ENCODE assay signal across 9 cellular contexts in genomic region chr6:28354688-28355554, GRCh38. TPM values are rescaled to one million over a fixed set of nuclear protein-coding genes. Genes with fewer than 3 reads are reported as not detected.
DNase-seq lines count a peak whose midpoint lies in the region; ATAC-seq, FAIRE-seq and TF ChIP-seq lines count a peak whose summit lies in the region.
"Had no signal": no experiment of that assay in that cellular context is flagged by ENCODE, and none has a peak within 500 bp of the region (broad histone marks: within the 10 kb centered on the region; RNA-seq: fewer than 3 reads in every experiment).

No MANE protein-coding gene starts in this region.

- CTCF ChIA-PET in activated CD4-positive, alpha-beta memory T cell treated with anti-CD3 and anti-CD28 coated beads, Interleukin-2, amount 10 ng/mL, durations not matched to agents 7 days and 5 days (lab: Charles Lee): interaction anchor here (0.8 to 2.6 kb wide), 23 partner anchors 8 to 460 kb away, joined by 3 to 30 read pairs (median 4); partner anchors contain the start of genes PGBD1, ZKSCAN8, ZSCAN26 and ZSCAN31
- CTCF ChIA-PET in activated CD4-positive, alpha-beta memory T cell treated with anti-CD3 and anti-CD28 coated beads for 36 hours (lab: Charles Lee): interaction anchor here (0.8 to 2.7 kb wide), 23 partner anchors 10 to 464 kb away, joined by 3 to 29 read pairs (median 7); partner anchors contain the start of genes PGBD1, ZKSCAN4, ZKSCAN8 and ZSCAN16

- H3K4me1 Mint-ChIP-seq in activated CD4-positive, alpha-beta memory T cell treated with anti-CD3 and anti-CD28 coated beads, Interleukin-2, amount 10 ng/mL, durations not matched to agents 7 days and 5 days: peaks cover 35% of the 10 kb centered on the region
- peaks cover 28% of the 10 kb centered on the region for H3K4me1 Mint-ChIP-seq in activated CD4-positive, alpha-beta memory T cell treated with anti-CD3 and anti-CD28 coated beads for 36 hours (ENCODE audit: low read depth)
- H3K4me1 Mint-ChIP-seq in activated naive CD8-positive, alpha-beta T cell treated with anti-CD3 and anti-CD28 coated beads, Interleukin-2, amount 10 ng/mL, durations not matched to agents 7 days and 5 days: peaks cover 37% of the 10 kb centered on the region

- peaks cover 19% of the 10 kb centered on the region for H3K36me3 Mint-ChIP-seq in activated CD4-positive, alpha-beta memory T cell treated with anti-CD3 and anti-CD28 coated beads, Interleukin-2, amount 10 ng/mL, durations not matched to agents 7 days and 5 days (ENCODE audit: low read depth)
- H3K36me3 Mint-ChIP-seq in activated CD4-positive, alpha-beta memory T cell treated with anti-CD3 and anti-CD28 coated beads for 36 hours: no peaks in the 10 kb centered on the region
- peaks cover 18% of the 10 kb centered on the region for H3K36me3 Mint-ChIP-seq in activated naive CD8-positive, alpha-beta T cell treated with anti-CD3 and anti-CD28 coated beads, Interleukin-2, amount 10 ng/mL, durations not matched to agents 7 days and 5 days

- no peaks in the 10 kb centered on the region for H3K27me3 ChIP-seq in right lobe of liver

- no peak for TF ChIP-seq POLR2A in right lobe of liver (IDR thresholded peaks at IDR 0.05)
- no peak for TF ChIP-seq POLR2A in H54 (IDR thresholded peaks at IDR 0.05; ENCODE audit: low read depth, low read length)

- no peak overlapping the region for H3K27ac Mint-ChIP-seq in activated CD4-positive, alpha-beta memory T cell treated with anti-CD3 and anti-CD28 coated beads, Interleukin-2, amount 10 ng/mL, durations not matched to agents 7 days and 5 days
- no peak overlapping the region for H3K27ac Mint-ChIP-seq in activated CD4-positive, alpha-beta memory T cell treated with anti-CD3 and anti-CD28 coated beads for 36 hours
- no peak overlapping the region for H3K27ac Mint-ChIP-seq in activated naive CD8-positive, alpha-beta T cell treated with anti-CD3 and anti-CD28 coated beads, Interleukin-2, amount 10 ng/mL, durations not matched to agents 7 days and 5 days

- H3K4me1 ChIP-seq in right lobe of liver: peaks cover 0 to 29% (median 5%) of the 10 kb centered on the region in 4 donors

- intact Hi-C loops in activated CD4-positive, alpha-beta memory T cell treated with anti-CD3 and anti-CD28 coated beads for 36 hours (cut with micrococcal nuclease): loop anchor here (5.0 to 10.0 kb wide), 3 partner anchors 143 to 540 kb away; a partner anchor contains a TSS
- intact Hi-C loops in right lobe of liver (cut with DNase I): loop anchor here in 1 of 2 donors (10.0 kb wide), 1 partner anchor 230 kb away; the partner anchor contains the start of gene ZSCAN16

- FAIRE-seq in H54 (lab: Jason Lieb, UNC): no peak

- H3K27ac ChIP-seq in right lobe of liver: peak overlapping the region; percentile 75 to 96 (median 83)
- H3K27ac ChIP-seq in temporal lobe (ENCODE audit: low read depth, low read length): peak overlapping the region; percentile 73

- H3K36me3 ChIP-seq in right lobe of liver: no peaks in the 10 kb centered on the region

- WGBS in right lobe of liver (ENCODE audit: insufficient coverage, low coverage, low lambda C conversion rate, missing lambda C conversion rate): 86% methylated on average over 3 of the region's 10 CpGs

- peak overlapping the region; percentile 46 to 70 (median 65) for H3K4me3 ChIP-seq in right lobe of liver

- no peaks in the 10 kb centered on the region for H3K9me3 ChIP-seq in right lobe of liver
- H3K9me3 ChIP-seq: mucosa of descending colon had no signal

- no peaks in the 10 kb centered on the region for H3K9me3 Mint-ChIP-seq in activated CD4-positive, alpha-beta memory T cell treated with anti-CD3 and anti-CD28 coated beads, Interleukin-2, amount 10 ng/mL, durations not matched to agents 7 days and 5 days
- no peaks in the 10 kb centered on the region for H3K9me3 Mint-ChIP-seq in activated CD4-positive, alpha-beta memory T cell treated with anti-CD3 and anti-CD28 coated beads for 36 hours
- H3K9me3 Mint-ChIP-seq in activated naive CD8-positive, alpha-beta T cell treated with anti-CD3 and anti-CD28 coated beads, Interleukin-2, amount 10 ng/mL, durations not matched to agents 7 days and 5 days: no peaks in the 10 kb centered on the region

- no peak for TF ChIP-seq CTCF in right lobe of liver (IDR thresholded peaks at IDR 0.05)

- POLR2A ChIA-PET in activated CD4-positive, alpha-beta memory T cell treated with anti-CD3 and anti-CD28 coated beads, Interleukin-2, amount 10 ng/mL, durations not matched to agents 7 days and 5 days (lab: Charles Lee): interaction anchor here (0.7 to 3.5 kb wide), 7 partner anchors 19 to 462 kb away, joined by 3 to 16 read pairs (median 6); partner anchors contain the start of genes ZKSCAN8, ZSCAN26 and ZSCAN31
- POLR2A ChIA-PET in activated CD4-positive, alpha-beta memory T cell treated with anti-CD3 and anti-CD28 coated beads for 36 hours (lab: Charles Lee): no interaction called here
- POLR2A ChIA-PET in activated naive CD8-positive, alpha-beta T cell treated with anti-CD3 and anti-CD28 coated beads, Interleukin-2, amount 10 ng/mL, durations not matched to agents 7 days and 5 days (lab: Charles Lee): interaction anchor here (0.6 to 2.4 kb wide), 7 partner anchors 17 to 546 kb away, joined by 3 to 11 read pairs (median 4); a partner anchor contains a TSS

- no peak for DNase-seq in activated CD4-positive, alpha-beta memory T cell treated with anti-CD3 and anti-CD28 coated beads, Interleukin-2, amount 10 ng/mL, durations not matched to agents 7 days and 5 days
- DNase-seq in activated CD4-positive, alpha-beta memory T cell treated with anti-CD3 and anti-CD28 coated beads for 36 hours: no peak
- DNase-seq in activated naive CD8-positive, alpha-beta T cell treated with anti-CD3 and anti-CD28 coated beads, Interleukin-2, amount 10 ng/mL, durations not matched to agents 7 days and 5 days: no peak
- DNase-seq in right lobe of liver (peak in 2 of 3 donors; percentile 22 to 47), H54 (ENCODE audit: insufficient read length, low spot score) (no peak)
- no peak for DNase-seq in stimulated activated CD4-positive, alpha-beta T cell treated with anti-CD3 and anti-CD28 coated beads, Interleukin-12 subunit alpha, Interleukin-12 subunit beta, amount 100 ng/mL, for 4 hours

- ATAC-seq in activated naive CD8-positive, alpha-beta T cell treated with anti-CD3 and anti-CD28 coated beads, Interleukin-2, amount 10 ng/mL, durations not matched to agents 7 days and 5 days (ENCODE audit: low read depth): no peak
- ATAC-seq in right lobe of liver (peak; percentile 4 to 48 (median 23)), GM18520 (IDR thresholded peaks at IDR 0.05; ENCODE audit: unreplicated experiment) (no peak)

- H3K27me3 Mint-ChIP-seq in activated CD4-positive, alpha-beta memory T cell treated with anti-CD3 and anti-CD28 coated beads, Interleukin-2, amount 10 ng/mL, durations not matched to agents 7 days and 5 days: no peaks in the 10 kb centered on the region
- H3K27me3 Mint-ChIP-seq in activated CD4-positive, alpha-beta memory T cell treated with anti-CD3 and anti-CD28 coated beads for 36 hours: no peaks in the 10 kb centered on the region
- no peaks in the 10 kb centered on the region for H3K27me3 Mint-ChIP-seq in activated naive CD8-positive, alpha-beta T cell treated with anti-CD3 and anti-CD28 coated beads, Interleukin-2, amount 10 ng/mL, durations not matched to agents 7 days and 5 days

- peak overlapping the region; percentile 81 for H3K4me3 Mint-ChIP-seq in activated CD4-positive, alpha-beta memory T cell treated with anti-CD3 and anti-CD28 coated beads, Interleukin-2, amount 10 ng/mL, durations not matched to agents 7 days and 5 days
- H3K4me3 Mint-ChIP-seq in activated CD4-positive, alpha-beta memory T cell treated with anti-CD3 and anti-CD28 coated beads for 36 hours: no peak overlapping the region
- H3K4me3 Mint-ChIP-seq in activated naive CD8-positive, alpha-beta T cell treated with anti-CD3 and anti-CD28 coated beads, Interleukin-2, amount 10 ng/mL, durations not matched to agents 7 days and 5 days: peak overlapping the region; percentile 89

RNA-seq across cellular contexts. Expression of gene ZKSCAN3, which starts 5.2 kb away (rescaled TPM):
- total RNA-seq in activated CD4-positive, alpha-beta memory T cell treated with anti-CD3 and anti-CD28 coated beads, Interleukin-2, amount 10 ng/mL, durations not matched to agents 7 days and 5 days: 1 to 10 TPM; 5.5 to 6.5 TPM
- 1 to 10 TPM; 2.2 to 2.7 TPM for total RNA-seq in activated CD4-positive, alpha-beta memory T cell treated with anti-CD3 and anti-CD28 coated beads for 36 hours
- total RNA-seq in activated naive CD8-positive, alpha-beta T cell treated with anti-CD3 and anti-CD28 coated beads, Interleukin-2, amount 10 ng/mL, durations not matched to agents 7 days and 5 days: 1 to 10 TPM; 7.0 to 7.6 TPM
- total RNA-seq in right lobe of liver (1 to 10 TPM; 1.3 to 3.8 (median 2.5) TPM), temporal lobe (11.6 TPM)

RNA-seq across cellular contexts. Expression of gene ZSCAN31, which starts 19.0 kb away (rescaled TPM):
- total RNA-seq in activated CD4-positive, alpha-beta memory T cell treated with anti-CD3 and anti-CD28 coated beads, Interleukin-2, amount 10 ng/mL, durations not matched to agents 7 days and 5 days: 1 to 10 TPM in 1 of 2 experiments, under 1 TPM in 1; 0.88 to 1.0 TPM
- 1 to 10 TPM in 1 of 2 experiments, under 1 TPM in 1; 0.77 to 1.6 TPM for total RNA-seq in activated CD4-positive, alpha-beta memory T cell treated with anti-CD3 and anti-CD28 coated beads for 36 hours
- 1 to 10 TPM; 1.9 to 2.0 TPM for total RNA-seq in activated naive CD8-positive, alpha-beta T cell treated with anti-CD3 and anti-CD28 coated beads, Interleukin-2, amount 10 ng/mL, durations not matched to agents 7 days and 5 days
- 1 to 10 TPM; 3.7 to 6.9 (median 4.6) TPM for total RNA-seq in right lobe of liver
- total RNA-seq in temporal lobe: 9.6 TPM

RNA-seq across cellular contexts. Expression of gene ZSCAN12, which starts 44.6 kb away (rescaled TPM):
- total RNA-seq in activated CD4-positive, alpha-beta memory T cell treated with anti-CD3 and anti-CD28 coated beads, Interleukin-2, amount 10 ng/mL, durations not matched to agents 7 days and 5 days: 1 to 10 TPM; 4.6 to 4.9 TPM
- 1 to 10 TPM; 4.1 to 4.4 TPM for total RNA-seq in activated CD4-positive, alpha-beta memory T cell treated with anti-CD3 and anti-CD28 coated beads for 36 hours
- total RNA-seq in activated naive CD8-positive, alpha-beta T cell treated with anti-CD3 and anti-CD28 coated beads, Interleukin-2, amount 10 ng/mL, durations not matched to agents 7 days and 5 days: 10 to 100 TPM; 13.9 to 15.0 TPM
- total RNA-seq in right lobe of liver (1 to 10 TPM; 1.4 to 1.6 (median 1.5) TPM), temporal lobe (15.2 TPM)

Comparison
In these comparisons a context has a peak if more than half of its experiments do, and no peak if none do; other contexts are left out.
1. DNase-seq: peak in right lobe of liver (2 of 3); none in activated CD4-positive, alpha-beta memory T cell treated with anti-CD3 and anti-CD28 coated beads, Interleukin-2, amount 10 ng/mL, durations not matched to agents 7 days and 5 days (single experiment), activated CD4-positive, alpha-beta memory T cell treated with anti-CD3 and anti-CD28 coated beads for 36 hours (single experiment), activated naive CD8-positive, alpha-beta T cell treated with anti-CD3 and anti-CD28 coated beads, Interleukin-2, amount 10 ng/mL, durations not matched to agents 7 days and 5 days (single experiment), H54 (single experiment) and stimulated activated CD4-positive, alpha-beta T cell treated with anti-CD3 and anti-CD28 coated beads, Interleukin-12 subunit alpha, Interleukin-12 subunit beta, amount 100 ng/mL, for 4 hours (single experiment).
2. ATAC-seq: peak in right lobe of liver (4 of 4); none in activated naive CD8-positive, alpha-beta T cell treated with anti-CD3 and anti-CD28 coated beads, Interleukin-2, amount 10 ng/mL, durations not matched to agents 7 days and 5 days (single experiment) and GM18520 (single experiment).